In the genomic region with DNA sequence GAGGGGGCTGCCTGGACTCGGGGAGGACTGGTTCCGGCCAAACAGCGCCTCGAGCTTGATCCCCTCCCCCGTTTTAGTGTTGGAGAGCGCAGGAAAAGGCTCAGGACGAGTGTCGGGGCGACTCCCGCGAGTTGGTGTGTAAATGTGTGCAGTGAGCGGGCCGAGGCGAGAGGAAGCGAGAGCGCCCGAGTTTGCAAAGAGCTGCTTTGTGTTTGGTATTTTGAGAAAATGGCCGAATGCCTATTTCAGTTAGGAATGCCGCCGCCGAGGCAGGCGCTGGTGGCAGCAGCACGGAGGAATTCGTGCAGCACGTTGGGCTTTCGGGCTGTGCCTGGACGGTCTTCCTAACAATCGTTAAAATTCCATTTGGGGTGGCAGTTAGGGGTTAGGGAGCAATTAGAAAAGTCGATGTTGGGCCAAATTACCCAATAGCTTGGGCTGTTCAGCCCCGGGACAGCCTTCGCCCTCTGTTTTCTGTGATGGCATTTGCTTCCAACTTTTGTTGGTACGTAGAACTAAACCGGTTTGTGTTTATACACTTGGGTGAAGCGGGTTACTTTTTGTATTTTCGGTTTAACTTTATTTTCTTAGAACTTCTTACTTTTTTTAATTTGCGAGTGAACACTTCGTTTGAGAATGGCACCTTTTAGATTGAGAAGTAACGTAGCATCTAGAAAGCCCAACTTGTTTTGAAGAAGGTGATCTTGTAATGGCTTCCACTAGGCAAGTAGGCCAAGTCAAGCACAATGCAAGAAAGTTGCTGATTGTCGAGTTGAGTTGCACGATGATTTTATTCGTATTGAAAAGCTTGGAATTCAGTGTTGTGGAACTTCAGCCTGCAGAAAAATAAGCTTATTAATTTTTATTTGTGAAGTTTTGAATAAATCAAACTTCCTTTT, we compare ENCODE assay signal across 8 cellular contexts. TPM values are rescaled to one million over a fixed set of nuclear protein-coding genes. Genes with fewer than 3 reads are reported as not detected.
DNase-seq lines count a peak whose midpoint lies in the region; ATAC-seq and TF ChIP-seq lines count a peak whose summit lies in the region.

No MANE protein-coding gene starts in this region.

- peak overlapping the region; percentile 94 to 97 for H3K18ac ChIP-seq in mesenchymal stem cell (ENCODE audit: low read depth in 1 of 2, low read length in 2 of 2)

- H3K36me3 ChIP-seq in HCT116 (ENCODE audit: control insufficient read depth in 1 of 2, insufficient read depth in 2 of 2, low read length in 2 of 2) (0 out of 4 replicates have a peak, but pooled peaks cover 0 to 6% of the 10 kb centered on the region in 2 experiments), mesenchymal stem cell (ENCODE audit: control insufficient read depth in 1 of 2, insufficient read depth in 2 of 2, low read depth in 1 of 2, low read length in 2 of 2) (peaks cover 7 to 12% of the 10 kb centered on the region in 2 experiments)

- peak; percentile 42 for DNase-seq in NK-92 treated with Interleukin-12 subunit alpha and Interleukin-12 subunit beta, amount 100 ng/mL, for 24 hours (lab: John Stamatoyannopoulos, UW)
- no peak for DNase-seq in NK-92 (lab: John Stamatoyannopoulos, UW; ENCODE audit: unreplicated experiment)
- DNase-seq in HCT116 (ENCODE audit: low read depth, low spot score), result no peak
- peak; percentile 48 for DNase-seq in LoVo (ENCODE audit: low spot score)
- DNase-seq in activated CD4-positive, alpha-beta T cell treated with anti-CD3 and anti-CD28 coated beads for 48 hours, result peak; percentile 70
- peak; percentile 51 for DNase-seq in endothelial cell (ENCODE audit: low spot score)
- peak; percentile 70 for DNase-seq in mesenchymal stem cell
- peak in 1 of 2 donors; percentile 64 for DNase-seq in stimulated activated naive CD8-positive, alpha-beta T cell treated with anti-CD3 and anti-CD28 coated beads, Interleukin-15, amount 100 ng/mL, for 72 hours

- H2BK120ac ChIP-seq in mesenchymal stem cell (ENCODE audit: low read depth, low read length), result peak overlapping the region; percentile 77

- peaks cover 8 to 14% of the 10 kb centered on the region in 2 experiments for H3K4me1 ChIP-seq in HCT116 (ENCODE audit: control insufficient read depth in 1 of 2, insufficient read depth in 2 of 2, low read length in 2 of 2)
- peaks cover 9% of the 10 kb centered on the region for H3K4me1 ChIP-seq in mesenchymal stem cell (ENCODE audit: control insufficient read depth, insufficient read depth, low read depth, low read length)

- H3K27ac ChIP-seq in HCT116 (ENCODE audit: low read depth, low read length), result peak overlapping the region; percentile 77
- H3K27ac ChIP-seq in mesenchymal stem cell (ENCODE audit: low read length, poor library complexity, severe bottlenecking), result peak overlapping the region; percentile 97

- peak overlapping the region; percentile 92 for H3K4me2 ChIP-seq in HCT116 (ENCODE audit: low read length)
- peak overlapping the region; percentile 42 for H3K4me2 ChIP-seq in mesenchymal stem cell (ENCODE audit: low read length, poor library complexity, severe bottlenecking)

- peaks cover 11% of the 10 kb centered on the region for H3K36me3 Mint-ChIP-seq in endothelial cell (ENCODE audit: low read depth, unreplicated experiment)

- TF ChIP-seq POLR2A in HCT116 (IDR thresholded peaks at IDR 0.05; ENCODE audit: borderline replicate concordance, extremely low read depth, insufficient read depth, insufficient read length), result no peak

- WGBS in mesenchymal stem cell, result under 1% methylated on average over 39 of the region's 41 CpGs

- H3K4me1 Mint-ChIP-seq in endothelial cell (ENCODE audit: unreplicated experiment), result peaks cover 40% of the 10 kb centered on the region
- H3K4me1 Mint-ChIP-seq in stimulated activated naive CD8-positive, alpha-beta T cell treated with anti-CD3 and anti-CD28 coated beads, Interleukin-15, amount 100 ng/mL, for 72 hours, result peaks cover 51% of the 10 kb centered on the region

- peak overlapping the region; percentile 13 to 85 for H3K4ac ChIP-seq in mesenchymal stem cell (ENCODE audit: low read depth in 1 of 2, low read length in 2 of 2)

- H3K79me2 ChIP-seq in HCT116 (ENCODE audit: insufficient read depth, low read length), result peaks cover 54% of the 10 kb centered on the region

- CTCF ChIA-PET in HCT116 (lab: Charles Lee), result no interaction called here

- no peaks in the 10 kb centered on the region for H3K9me3 Mint-ChIP-seq in endothelial cell (ENCODE audit: unreplicated experiment)
- H3K9me3 Mint-ChIP-seq in stimulated activated naive CD8-positive, alpha-beta T cell treated with anti-CD3 and anti-CD28 coated beads, Interleukin-15, amount 100 ng/mL, for 72 hours, result no peaks in the 10 kb centered on the region

- peak overlapping the region; percentile 85 to 94 for H3K4me3 ChIP-seq in HCT116 (replicated peaks in 1 of 2; ENCODE audit: low read depth in 1 of 2, low read length in 2 of 2)
- H3K4me3 ChIP-seq in mesenchymal stem cell (ENCODE audit: insufficient read depth in 1 of 2, low read depth in 1 of 2, low read length in 2 of 2), result peak overlapping the region; percentile 93 to 96

- peak overlapping the region; percentile 96 for H3K27ac Mint-ChIP-seq in endothelial cell (ENCODE audit: unreplicated experiment)
- peak overlapping the region; percentile 95 to 97 for H3K27ac Mint-ChIP-seq in stimulated activated naive CD8-positive, alpha-beta T cell treated with anti-CD3 and anti-CD28 coated beads, Interleukin-15, amount 100 ng/mL, for 72 hours

- H4K20me1 ChIP-seq in HCT116 (ENCODE audit: insufficient read depth), result no peaks in the 10 kb centered on the region

- no peaks in the 10 kb centered on the region for H3K79me1 ChIP-seq in mesenchymal stem cell (replicated peaks; ENCODE audit: low read length, poor library complexity, severe bottlenecking)

- H3K9me2 ChIP-seq in HCT116 (ENCODE audit: insufficient read depth), result no peaks in the 10 kb centered on the region

- peak; percentile 14 for ATAC-seq in HCT116
- ATAC-seq in stimulated activated naive CD8-positive, alpha-beta T cell treated with anti-CD3 and anti-CD28 coated beads, Interleukin-15, amount 100 ng/mL, for 72 hours, result peak; percentile 50

- peak overlapping the region; percentile 78 for H4K91ac ChIP-seq in mesenchymal stem cell (ENCODE audit: low read length)

- TF ChIP-seq CTCF in HCT116 (IDR thresholded peaks at IDR 0.05 in 2 of 3, conservative IDR thresholded peaks at IDR 0.05 in 1 of 3; ENCODE audit: borderline replicate concordance in 1 of 3, insufficient read depth in 1 of 3, low read depth in 2 of 3, low read length in 2 of 3) (no peak), endothelial cell (IDR thresholded peaks at IDR 0.05; ENCODE audit: unreplicated experiment) (no peak)

- peak overlapping the region; percentile 81 for H4K8ac ChIP-seq in mesenchymal stem cell (ENCODE audit: low read length)

- POLR2A ChIA-PET in HCT116 (lab: Charles Lee), result interaction anchor here (0.7 kb wide), 1 partner anchor 68 kb away, joined by 3 read pairs; the partner anchor contains the start of gene NOA1

- H3K23ac ChIP-seq in mesenchymal stem cell (ENCODE audit: low read length in 2 of 2), result peak overlapping the region; percentile 92

- H3K27me3 Mint-ChIP-seq in endothelial cell (ENCODE audit: unreplicated experiment), result peaks cover 14% of the 10 kb centered on the region
- H3K27me3 Mint-ChIP-seq in stimulated activated naive CD8-positive, alpha-beta T cell treated with anti-CD3 and anti-CD28 coated beads, Interleukin-15, amount 100 ng/mL, for 72 hours, result no peaks in the 10 kb centered on the region

- H3K9ac ChIP-seq in HCT116 (ENCODE audit: low read length) (peak overlapping the region; percentile 80), mesenchymal stem cell (ENCODE audit: low read length) (peak overlapping the region; percentile 95)

- peak overlapping the region; percentile 99 for H3K4me3 Mint-ChIP-seq in endothelial cell (ENCODE audit: unreplicated experiment)
- H3K4me3 Mint-ChIP-seq in stimulated activated naive CD8-positive, alpha-beta T cell treated with anti-CD3 and anti-CD28 coated beads, Interleukin-15, amount 100 ng/mL, for 72 hours, result peak overlapping the region; percentile 90

- H2AFZ ChIP-seq in HCT116 (ENCODE audit: low read depth, low read length, poor library complexity, severe bottlenecking) (no peak overlapping the region), mesenchymal stem cell (ENCODE audit: low read depth, low read length) (peak overlapping the region; percentile 81)

- H3K27me3 ChIP-seq in HCT116 (ENCODE audit: insufficient read depth, low read length) (no peaks in the 10 kb centered on the region), mesenchymal stem cell (ENCODE audit: control insufficient read depth in 1 of 2, insufficient read depth in 1 of 2, low read length in 2 of 2) (peaks cover 4 to 6% of the 10 kb centered on the region in 2 experiments)

- H3K9me3 ChIP-seq in HCT116 (ENCODE audit: control insufficient read depth in 1 of 2, insufficient read depth in 1 of 2, low read depth in 1 of 2, low read length in 2 of 2) (no peaks in the 10 kb centered on the region), mesenchymal stem cell (ENCODE audit: control insufficient read depth, low read length) (no peaks in the 10 kb centered on the region)

- H2AK5ac ChIP-seq in mesenchymal stem cell (ENCODE audit: low read length, severe bottlenecking), result no peak overlapping the region

- no TSS peak for BruUV-seq in HCT116 (replicated peaks; lab: Mats Ljungman, UMichigan)

- H2BK12ac ChIP-seq in mesenchymal stem cell (ENCODE audit: low read length in 2 of 2), result peak overlapping the region in 1 of 2 experiments; percentile 18

- RAD21 ChIA-PET in HCT116 (lab: Charles Lee; ENCODE audit: low non-redundant PET in 1 of 2, low total read pairs in 2 of 2, uncharacterized antibody in 2 of 2, unreplicated experiment in 2 of 2), result no interaction called here

- no peak overlapping the region for H2BK15ac ChIP-seq in mesenchymal stem cell (ENCODE audit: low read depth, poor library complexity, severe bottlenecking)

- intact Hi-C loops in HCT116 (cut with micrococcal nuclease), result loop anchor here (5.0 to 10.0 kb wide), 2 partner anchors 68 to 475 kb away; partner anchors contain the start of genes NOA1, PAICS, POLR2B and PPAT

- H2BK5ac ChIP-seq in mesenchymal stem cell (ENCODE audit: low read depth, low read length, poor library complexity, severe bottlenecking), result peak overlapping the region; percentile 90

- H3K14ac ChIP-seq in mesenchymal stem cell (ENCODE audit: low read length in 2 of 2), result peak overlapping the region; percentile 66 to 87

- TF ChIP-seq RAD21 in HCT116 (IDR thresholded peaks at IDR 0.05; ENCODE audit: low read depth), result no peak

TF ChIP-seq in HCT116, 20 proteins besides CTCF, POLR2A, EP300 and RAD21:
- TF ChIP-seq SP1 (IDR thresholded peaks at IDR 0.05; ENCODE audit: low read depth) (no peak), MAX (IDR thresholded peaks at IDR 0.05) (0 out of 2 replicates have a peak, but pooled peaks have one; percentile 17)

RNA-seq across cellular contexts. Expression of gene REST, which starts 1.6 kb away (rescaled TPM):
- total RNA-seq in HCT116 (2021; ENCODE audit: unreplicated experiment) (42.6 TPM), endothelial cell (ENCODE audit: unreplicated experiment) (70.4 TPM)
- polyA plus RNA-seq in HCT116 (2012), result 5.6 and 7.3 TPM in 2 replicates
- 20.9 TPM for polyA plus RNA-seq in mesenchymal stem cell (2013, experiment 1 of 2)
- 20.2 TPM for polyA plus RNA-seq in mesenchymal stem cell (2013, experiment 2 of 2)

Comparison
In these comparisons a context has a peak if more than half of its experiments do, and no peak if none do; other contexts are left out.
1. DNase-seq: peak in NK-92 treated with Interleukin-12 subunit alpha and Interleukin-12 subunit beta, amount 100 ng/mL, for 24 hours (single experiment), LoVo (single experiment), activated CD4-positive, alpha-beta T cell treated with anti-CD3 and anti-CD28 coated beads for 48 hours (single experiment), endothelial cell (single experiment) and mesenchymal stem cell (single experiment); none in NK-92 (single experiment) and HCT116 (single experiment).